30 cellular contexts compared by ENCODE assay signal in the genomic region with DNA sequence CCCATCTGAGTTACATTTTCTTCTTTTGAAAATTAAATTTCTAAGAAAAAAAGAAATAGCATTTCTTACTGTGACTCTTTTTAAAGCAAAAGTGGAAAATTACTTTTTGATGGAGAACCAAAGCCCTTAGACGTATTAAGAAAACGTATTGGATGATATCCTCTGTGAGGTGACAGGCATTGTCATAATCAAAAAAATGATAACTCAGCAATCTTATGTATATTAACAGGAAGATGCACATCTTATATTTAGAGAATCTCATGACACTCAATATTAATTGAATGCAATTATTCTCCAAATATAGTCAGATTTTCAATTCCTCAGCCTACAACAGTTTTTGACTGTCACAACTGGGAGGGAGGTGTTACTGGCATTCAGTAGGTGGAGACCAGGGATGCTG. TPM values are rescaled to one million over a fixed set of nuclear protein-coding genes. Genes with fewer than 3 reads are reported as not detected.
"Had no signal": no experiment of that assay in that cellular context is flagged by ENCODE, and none has a peak within 500 bp of the region (broad histone marks: within the 10 kb centered on the region; RNA-seq: fewer than 3 reads in every experiment).

No MANE protein-coding gene starts in this region.

- H3K9ac ChIP-seq: neural progenitor cell, parathyroid adenoma had no signal

- H2AFZ ChIP-seq: neural progenitor cell, parathyroid adenoma had no signal

- H3K4me3 ChIP-seq: neural progenitor cell, ovary, psoas muscle, skin epidermis, smooth muscle cell, spleen, suprapubic skin, testis, tibial artery, transverse colon, upper lobe of right lung, uterus had no signal

- H3K27ac ChIP-seq: neural progenitor cell, ovary, parathyroid adenoma, psoas muscle, skin epidermis, spleen, suprapubic skin, testis, tibial artery, transverse colon, upper lobe of right lung, uterus had no signal

- H3K4me2 ChIP-seq: neural progenitor cell, smooth muscle cell had no signal

- ATAC-seq: natural killer cell; psoas muscle; right cardiac atrium; sciatic nerve; stimulated activated memory B cell treated with anti-CD40 and anti-IgM and Interleukin-4, amounts not matched to agents 10 μg/mL and 1 μg/mL and 100 μg/mL, for 72 hours; stimulated activated naive CD8-positive, alpha-beta T cell treated with anti-CD3 and anti-CD28 coated beads, Interleukin-15, amount 100 ng/mL, for 72 hours; stimulated activated naive CD8-positive, alpha-beta T cell treated with anti-CD3 and anti-CD28 coated beads, Interleukin-15, Interleukin-2, amounts not matched to agents 100 U/mL and 50 U/mL, for 24 hours; upper lobe of right lung had no signal

- H3K27me3 ChIP-seq: neural progenitor cell, ovary, spleen, suprapubic skin, testis, tibial artery, transverse colon, upper lobe of right lung, uterus had no signal

- H3K4me1 ChIP-seq: neural progenitor cell, parathyroid adenoma, psoas muscle, suprapubic skin, testis, transverse colon, upper lobe of right lung, uterus had no signal

- DNase-seq: natural killer cell; occipital lobe; ovary; posterior cingulate gyrus; psoas muscle; right cardiac atrium; spleen; stimulated activated CD4-positive, alpha-beta T cell treated with anti-CD3 and anti-CD28 coated beads, Interleukin-12 subunit alpha, Interleukin-12 subunit beta, amount 100 ng/mL, for 4 hours; stimulated activated CD4-positive, alpha-beta T cell treated with anti-CD3 and anti-CD28 coated beads, Interleukin-1b, Interleukin-23, amount 100 ng/mL, for 48 hours; stimulated activated CD4-positive, alpha-beta T cell treated with anti-CD3 and anti-CD28 coated beads, Interleukin-4, amount 100 ng/mL, for 1 hour; stimulated activated CD4-positive, alpha-beta T cell treated with anti-CD3 and anti-CD28 coated beads, Interleukin-4, amount 100 ng/mL, for 4 hours; stimulated activated CD8-positive, alpha-beta memory T cell treated with anti-CD3 and anti-CD28 coated beads, Interleukin-4, amount 100 ng/mL, for 48 hours; stimulated activated naive CD4-positive, alpha-beta T cell; stimulated activated naive CD8-positive, alpha-beta T cell treated with anti-CD3 and anti-CD28 coated beads, Interleukin-15, amount 100 ng/mL, for 72 hours; stimulated activated naive CD8-positive, alpha-beta T cell treated with anti-CD3 and anti-CD28 coated beads, Interleukin-15, Interleukin-2, amounts not matched to agents 100 U/mL and 50 U/mL, for 24 hours; substantia nigra; testis; tibial artery; transverse colon; upper lobe of right lung; uterus had no signal

- H3K36me3 ChIP-seq: neural progenitor cell, ovary, spleen, suprapubic skin, tibial artery, transverse colon, upper lobe of right lung, uterus had no signal

- H3K9me3 ChIP-seq: ovary, psoas muscle, spleen, suprapubic skin, testis, tibial artery, transverse colon, upper lobe of right lung, uterus had no signal

RNA-seq across cellular contexts. Expression of a gene that starts 25.1 kb away (rescaled TPM):
- total RNA-seq: natural killer cell, renal cortical epithelial cell, spleen had no signal
- polyA plus RNA-seq: neural cell, smooth muscle cell had no signal
